In the genomic region with DNA sequence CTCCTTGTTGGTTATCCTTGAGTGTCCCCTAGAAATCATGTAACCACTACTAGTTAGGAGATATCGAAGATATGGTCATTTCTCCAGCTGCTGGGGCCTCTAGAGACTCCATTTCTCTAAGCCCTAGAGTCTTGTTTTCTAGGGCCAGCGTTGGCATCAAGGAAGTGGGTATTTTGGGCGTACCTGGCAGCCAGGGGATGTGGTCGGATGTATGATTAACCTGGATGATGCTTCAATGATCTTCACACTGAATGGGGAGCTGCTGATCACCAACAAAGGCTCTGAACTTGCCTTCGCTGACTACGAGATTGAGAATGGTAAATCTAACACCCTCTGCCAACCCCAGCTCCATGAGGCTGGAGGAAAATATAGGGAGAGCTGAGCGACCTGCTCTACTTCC, we compare ENCODE assay signal across 15 cellular contexts.
"Had no signal": no experiment of that assay in that cellular context is flagged by ENCODE, and none has a peak within 500 bp of the region (broad histone marks: within the 10 kb centered on the region; RNA-seq: fewer than 3 reads in every experiment).

No MANE protein-coding gene starts in this region.

- ATAC-seq: activated naive CD4-positive, alpha-beta T cell treated with anti-CD3 and anti-CD28 coated beads, Interleukin-2, amount 50 U/mL, for 72 hours; gastrocnemius medialis; left lung; sciatic nerve; stimulated activated effector memory CD8-positive, alpha-beta T cell treated with anti-CD3 and anti-CD28 coated beads, Interleukin-12 subunit alpha, Interleukin-12 subunit beta, amount 100 ng/mL, for 72 hours had no signal

- DNase-seq: activated CD4-positive, alpha-beta T cell treated with anti-CD3 and anti-CD28 coated beads, Interleukin-2, amount 50 U/mL, for 48 hours; activated gamma-delta T cell treated with Interleukin-2 at 50 U/mL for 16 hours; cerebellar nuclear complex; cortex of kidney; gastrocnemius medialis; head of caudate nucleus; left lung; mammary epithelial cell; midbrain; stimulated activated CD4-positive, alpha-beta T cell treated with anti-CD3 and anti-CD28 coated beads, Interleukin-4, amount 100 ng/mL, for 1 hour; stomach; testis had no signal
